In genomic region chr1:61013953-61014667, GRCh38 we compare ENCODE assay signal across 18 cellular contexts.
"Had no signal": no experiment of that assay in that cellular context is flagged by ENCODE, and none has a peak within 500 bp of the region (broad histone marks: within the 10 kb centered on the region; RNA-seq: fewer than 3 reads in every experiment).

No MANE protein-coding gene starts in this region.

- H3K36me3 ChIP-seq: esophagus squamous epithelium, gastroesophageal sphincter, neutrophil, stomach, upper lobe of left lung, uterus had no signal

- H3K9me3 ChIP-seq: esophagus squamous epithelium, gastroesophageal sphincter, neutrophil, stomach, upper lobe of left lung, uterus had no signal

- H3K4me1 ChIP-seq: esophagus squamous epithelium, uterus had no signal

- H3K27ac ChIP-seq: esophagus squamous epithelium, gastroesophageal sphincter, neutrophil, stomach, upper lobe of left lung, uterus had no signal

- H3K27me3 ChIP-seq: gastroesophageal sphincter, neutrophil, upper lobe of left lung, uterus had no signal

- DNase-seq: dermis blood vessel endothelial cell; esophagus squamous epithelium; foreskin fibroblast; glutamatergic neuron; immature natural killer cell; naive B cell; posterior cingulate gyrus; small intestine; stimulated activated CD4-positive, alpha-beta T cell treated with anti-CD3 and anti-CD28 coated beads, Interleukin-12 subunit alpha, Interleukin-12 subunit beta, amount 100 ng/mL, for 4 hours; stimulated activated naive CD4-positive, alpha-beta T cell; stomach; substantia nigra; upper lobe of left lung; uterus had no signal

- FAIRE-seq: colon, keratinocyte, small intestine had no signal

- ATAC-seq: gastroesophageal sphincter had no signal

- H3K4me3 ChIP-seq: esophagus squamous epithelium, gastroesophageal sphincter, stomach, upper lobe of left lung, uterus had no signal
